In the genomic region with DNA sequence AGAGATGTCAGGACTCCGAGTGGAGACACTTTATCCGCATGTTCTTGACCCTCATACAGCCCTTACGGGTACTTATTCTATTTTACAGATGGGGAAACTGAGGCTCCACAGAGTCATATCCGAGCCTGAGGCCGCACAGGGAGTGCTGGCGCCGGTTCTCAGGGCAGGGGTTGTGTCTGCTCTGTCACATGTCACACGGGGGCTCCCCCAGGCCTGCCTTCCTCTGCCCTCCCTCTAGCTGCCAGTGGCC, we compare ENCODE assay signal across 1 cellular context.
TF ChIP-seq lines count a peak whose summit lies in the region.

No MANE protein-coding gene starts in this region.

TF ChIP-seq in HepG2, 621 proteins besides CTCF, POLR2A, EP300 and RAD21 (continued from another document and continues in another):
- TF ChIP-seq CAMTA2 (CRISPR knock-in tag; IDR thresholded peaks at IDR 0.05; ENCODE audit: borderline replicate concordance): no peak
- no peak for TF ChIP-seq SSRP1 (CRISPR knock-in tag; IDR thresholded peaks at IDR 0.05)
- 0 out of 2 replicates have a peak, but pooled peaks have one; percentile 2 for TF ChIP-seq ZNF746 (CRISPR knock-in tag; IDR thresholded peaks at IDR 0.05)
- no peak for TF ChIP-seq ZKSCAN5 (CRISPR knock-in tag; IDR thresholded peaks at IDR 0.05)
- TF ChIP-seq LCORL (IDR thresholded peaks at IDR 0.05): no peak
- no peak for TF ChIP-seq LCORL (CRISPR knock-in tag; IDR thresholded peaks at IDR 0.05)
- no peak for TF ChIP-seq HNRNPUL1 (IDR thresholded peaks at IDR 0.05; ENCODE audit: low read depth, low read length)
- no peak for TF ChIP-seq ZBTB8A (CRISPR knock-in tag; IDR thresholded peaks at IDR 0.05; ENCODE audit: borderline replicate concordance, low read depth)
- TF ChIP-seq, protein P1, sequence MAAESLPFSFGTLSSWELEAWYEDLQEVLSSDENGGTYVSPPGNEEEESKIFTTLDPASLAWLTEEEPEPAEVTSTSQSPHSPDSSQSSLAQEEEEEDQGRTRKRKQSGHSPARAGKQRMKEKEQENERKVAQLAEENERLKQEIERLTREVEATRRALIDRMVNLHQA (CRISPR knock-in tag; IDR thresholded peaks at IDR 0.05): no peak
- TF ChIP-seq CREM (IDR thresholded peaks at IDR 0.05): no peak
- TF ChIP-seq CREM (CRISPR knock-in tag; IDR thresholded peaks at IDR 0.05): no peak
- TF ChIP-seq, protein P2, sequence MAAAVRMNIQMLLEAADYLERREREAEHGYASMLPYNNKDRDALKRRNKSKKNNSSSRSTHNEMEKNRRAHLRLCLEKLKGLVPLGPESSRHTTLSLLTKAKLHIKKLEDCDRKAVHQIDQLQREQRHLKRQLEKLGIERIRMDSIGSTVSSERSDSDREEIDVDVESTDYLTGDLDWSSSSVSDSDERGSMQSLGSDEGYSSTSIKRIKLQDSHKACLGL (CRISPR knock-in tag; IDR thresholded peaks at IDR 0.05): no peak
- no peak for TF ChIP-seq ADNP (CRISPR knock-in tag; IDR thresholded peaks at IDR 0.05)
- no peak for TF ChIP-seq XRCC5 (optimal IDR thresholded peaks at IDR 0.05; ENCODE audit: low read length)
- TF ChIP-seq, protein P3, sequence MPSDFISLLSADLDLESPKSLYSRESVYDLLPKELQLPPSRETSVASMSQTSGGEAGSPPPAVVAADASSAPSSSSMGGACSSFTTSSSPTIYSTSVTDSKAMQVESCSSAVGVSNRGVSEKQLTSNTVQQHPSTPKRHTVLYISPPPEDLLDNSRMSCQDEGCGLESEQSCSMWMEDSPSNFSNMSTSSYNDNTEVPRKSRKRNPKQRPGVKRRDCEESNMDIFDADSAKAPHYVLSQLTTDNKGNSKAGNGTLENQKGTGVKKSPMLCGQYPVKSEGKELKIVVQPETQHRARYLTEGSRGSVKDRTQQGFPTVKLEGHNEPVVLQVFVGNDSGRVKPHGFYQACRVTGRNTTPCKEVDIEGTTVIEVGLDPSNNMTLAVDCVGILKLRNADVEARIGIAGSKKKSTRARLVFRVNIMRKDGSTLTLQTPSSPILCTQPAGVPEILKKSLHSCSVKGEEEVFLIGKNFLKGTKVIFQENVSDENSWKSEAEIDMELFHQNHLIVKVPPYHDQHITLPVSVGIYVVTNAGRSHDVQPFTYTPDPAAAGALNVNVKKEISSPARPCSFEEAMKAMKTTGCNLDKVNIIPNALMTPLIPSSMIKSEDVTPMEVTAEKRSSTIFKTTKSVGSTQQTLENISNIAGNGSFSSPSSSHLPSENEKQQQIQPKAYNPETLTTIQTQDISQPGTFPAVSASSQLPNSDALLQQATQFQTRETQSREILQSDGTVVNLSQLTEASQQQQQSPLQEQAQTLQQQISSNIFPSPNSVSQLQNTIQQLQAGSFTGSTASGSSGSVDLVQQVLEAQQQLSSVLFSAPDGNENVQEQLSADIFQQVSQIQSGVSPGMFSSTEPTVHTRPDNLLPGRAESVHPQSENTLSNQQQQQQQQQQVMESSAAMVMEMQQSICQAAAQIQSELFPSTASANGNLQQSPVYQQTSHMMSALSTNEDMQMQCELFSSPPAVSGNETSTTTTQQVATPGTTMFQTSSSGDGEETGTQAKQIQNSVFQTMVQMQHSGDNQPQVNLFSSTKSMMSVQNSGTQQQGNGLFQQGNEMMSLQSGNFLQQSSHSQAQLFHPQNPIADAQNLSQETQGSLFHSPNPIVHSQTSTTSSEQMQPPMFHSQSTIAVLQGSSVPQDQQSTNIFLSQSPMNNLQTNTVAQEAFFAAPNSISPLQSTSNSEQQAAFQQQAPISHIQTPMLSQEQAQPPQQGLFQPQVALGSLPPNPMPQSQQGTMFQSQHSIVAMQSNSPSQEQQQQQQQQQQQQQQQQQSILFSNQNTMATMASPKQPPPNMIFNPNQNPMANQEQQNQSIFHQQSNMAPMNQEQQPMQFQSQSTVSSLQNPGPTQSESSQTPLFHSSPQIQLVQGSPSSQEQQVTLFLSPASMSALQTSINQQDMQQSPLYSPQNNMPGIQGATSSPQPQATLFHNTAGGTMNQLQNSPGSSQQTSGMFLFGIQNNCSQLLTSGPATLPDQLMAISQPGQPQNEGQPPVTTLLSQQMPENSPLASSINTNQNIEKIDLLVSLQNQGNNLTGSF (CRISPR knock-in tag; IDR thresholded peaks at IDR 0.05): no peak
- no peak for TF ChIP-seq EHMT2 (IDR thresholded peaks at IDR 0.05; ENCODE audit: borderline replicate concordance, low read depth, low read length)
- TF ChIP-seq MAF1 (CRISPR knock-in tag; IDR thresholded peaks at IDR 0.05; ENCODE audit: borderline replicate concordance): no peak
- TF ChIP-seq FOXK2 (IDR thresholded peaks at IDR 0.05): no peak
- no peak for TF ChIP-seq ZNF441 (CRISPR knock-in tag; IDR thresholded peaks at IDR 0.05; ENCODE audit: borderline replicate concordance)
- TF ChIP-seq ZNF383 (CRISPR knock-in tag; IDR thresholded peaks at IDR 0.05; ENCODE audit: borderline replicate concordance): 0 out of 2 replicates have a peak, but pooled peaks have one; percentile 35
- TF ChIP-seq, protein P4, sequence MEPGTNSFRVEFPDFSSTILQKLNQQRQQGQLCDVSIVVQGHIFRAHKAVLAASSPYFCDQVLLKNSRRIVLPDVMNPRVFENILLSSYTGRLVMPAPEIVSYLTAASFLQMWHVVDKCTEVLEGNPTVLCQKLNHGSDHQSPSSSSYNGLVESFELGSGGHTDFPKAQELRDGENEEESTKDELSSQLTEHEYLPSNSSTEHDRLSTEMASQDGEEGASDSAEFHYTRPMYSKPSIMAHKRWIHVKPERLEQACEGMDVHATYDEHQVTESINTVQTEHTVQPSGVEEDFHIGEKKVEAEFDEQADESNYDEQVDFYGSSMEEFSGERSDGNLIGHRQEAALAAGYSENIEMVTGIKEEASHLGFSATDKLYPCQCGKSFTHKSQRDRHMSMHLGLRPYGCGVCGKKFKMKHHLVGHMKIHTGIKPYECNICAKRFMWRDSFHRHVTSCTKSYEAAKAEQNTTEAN (CRISPR knock-in tag; conservative IDR thresholded peaks at IDR 0.05): no peak
- TF ChIP-seq NBN (conservative IDR thresholded peaks at IDR 0.05): no peak
- TF ChIP-seq, protein P5, sequence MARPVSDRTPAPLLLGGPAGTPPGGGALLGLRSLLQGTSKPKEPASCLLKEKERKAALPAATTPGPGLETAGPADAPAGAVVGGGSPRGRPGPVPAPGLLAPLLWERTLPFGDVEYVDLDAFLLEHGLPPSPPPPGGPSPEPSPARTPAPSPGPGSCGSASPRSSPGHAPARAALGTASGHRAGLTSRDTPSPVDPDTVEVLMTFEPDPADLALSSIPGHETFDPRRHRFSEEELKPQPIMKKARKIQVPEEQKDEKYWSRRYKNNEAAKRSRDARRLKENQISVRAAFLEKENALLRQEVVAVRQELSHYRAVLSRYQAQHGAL (CRISPR knock-in tag; IDR thresholded peaks at IDR 0.05; ENCODE audit: not compliant biosample characterization): no peak
- TF ChIP-seq ZBTB3 (CRISPR knock-in tag; IDR thresholded peaks at IDR 0.05; ENCODE audit: borderline replicate concordance, low read depth): no peak
- TF ChIP-seq GATAD1 (CRISPR knock-in tag; IDR thresholded peaks at IDR 0.05): no peak; the same call in 1 of the 2 replicates
- no peak for TF ChIP-seq MAZ (IDR thresholded peaks at IDR 0.05; ENCODE audit: borderline replicate concordance, low read depth, low read length)
- TF ChIP-seq MAZ (CRISPR knock-in tag; IDR thresholded peaks at IDR 0.05; ENCODE audit: low read depth): peak; percentile 9; the same call in 1 of the 2 replicates
- no peak; the same call in 1 of the 2 replicates for TF ChIP-seq DMAP1 (CRISPR knock-in tag; IDR thresholded peaks at IDR 0.05)
- no peak for TF ChIP-seq ZNF3 (CRISPR knock-in tag; IDR thresholded peaks at IDR 0.05)
- TF ChIP-seq, protein P6, sequence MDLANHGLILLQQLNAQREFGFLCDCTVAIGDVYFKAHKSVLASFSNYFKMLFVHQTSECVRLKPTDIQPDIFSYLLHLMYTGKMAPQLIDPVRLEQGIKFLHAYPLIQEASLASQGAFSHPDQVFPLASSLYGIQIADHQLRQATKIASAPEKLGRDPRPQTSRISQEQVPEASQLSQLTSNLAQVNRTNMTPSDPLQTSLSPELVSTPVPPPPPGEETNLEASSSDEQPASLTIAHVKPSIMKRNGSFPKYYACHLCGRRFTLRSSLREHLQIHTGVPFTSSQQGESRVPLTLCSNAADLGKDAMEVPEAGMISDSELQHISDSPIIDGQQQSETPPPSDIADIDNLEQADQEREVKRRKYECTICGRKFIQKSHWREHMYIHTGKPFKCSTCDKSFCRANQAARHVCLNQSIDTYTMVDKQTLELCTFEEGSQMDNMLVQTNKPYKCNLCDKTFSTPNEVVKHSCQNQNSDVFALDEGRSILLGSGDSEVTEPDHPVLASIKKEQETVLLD (CRISPR knock-in tag; IDR thresholded peaks at IDR 0.05; ENCODE audit: low read depth): no peak
- TF ChIP-seq RXRA (CRISPR knock-in tag; IDR thresholded peaks at IDR 0.05): no peak
- 0 out of 2 replicates have a peak, but pooled peaks have one; percentile 58 for TF ChIP-seq PRMT3 (CRISPR knock-in tag; IDR thresholded peaks at IDR 0.05; ENCODE audit: borderline replicate concordance, low read depth)
- TF ChIP-seq, protein P7, sequence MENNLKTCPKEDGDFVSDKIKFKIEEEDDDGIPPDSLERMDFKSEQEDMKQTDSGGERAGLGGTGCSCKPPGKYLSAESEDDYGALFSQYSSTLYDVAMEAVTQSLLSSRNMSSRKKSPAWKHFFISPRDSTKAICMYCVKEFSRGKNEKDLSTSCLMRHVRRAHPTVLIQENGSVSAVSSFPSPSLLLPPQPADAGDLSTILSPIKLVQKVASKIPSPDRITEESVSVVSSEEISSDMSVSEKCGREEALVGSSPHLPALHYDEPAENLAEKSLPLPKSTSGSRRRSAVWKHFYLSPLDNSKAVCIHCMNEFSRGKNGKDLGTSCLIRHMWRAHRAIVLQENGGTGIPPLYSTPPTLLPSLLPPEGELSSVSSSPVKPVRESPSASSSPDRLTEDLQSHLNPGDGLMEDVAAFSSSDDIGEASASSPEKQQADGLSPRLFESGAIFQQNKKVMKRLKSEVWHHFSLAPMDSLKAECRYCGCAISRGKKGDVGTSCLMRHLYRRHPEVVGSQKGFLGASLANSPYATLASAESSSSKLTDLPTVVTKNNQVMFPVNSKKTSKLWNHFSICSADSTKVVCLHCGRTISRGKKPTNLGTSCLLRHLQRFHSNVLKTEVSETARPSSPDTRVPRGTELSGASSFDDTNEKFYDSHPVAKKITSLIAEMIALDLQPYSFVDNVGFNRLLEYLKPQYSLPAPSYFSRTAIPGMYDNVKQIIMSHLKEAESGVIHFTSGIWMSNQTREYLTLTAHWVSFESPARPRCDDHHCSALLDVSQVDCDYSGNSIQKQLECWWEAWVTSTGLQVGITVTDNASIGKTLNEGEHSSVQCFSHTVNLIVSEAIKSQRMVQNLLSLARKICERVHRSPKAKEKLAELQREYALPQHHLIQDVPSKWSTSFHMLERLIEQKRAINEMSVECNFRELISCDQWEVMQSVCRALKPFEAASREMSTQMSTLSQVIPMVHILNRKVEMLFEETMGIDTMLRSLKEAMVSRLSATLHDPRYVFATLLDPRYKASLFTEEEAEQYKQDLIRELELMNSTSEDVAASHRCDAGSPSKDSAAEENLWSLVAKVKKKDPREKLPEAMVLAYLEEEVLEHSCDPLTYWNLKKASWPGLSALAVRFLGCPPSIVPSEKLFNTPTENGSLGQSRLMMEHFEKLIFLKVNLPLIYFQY (CRISPR knock-in tag; IDR thresholded peaks at IDR 0.05; ENCODE audit: borderline replicate concordance): 0 out of 2 replicates have a peak, but pooled peaks have one; percentile 5
- no peak for TF ChIP-seq ZNF563 (CRISPR knock-in tag; IDR thresholded peaks at IDR 0.05)
- TF ChIP-seq THYN1 (CRISPR knock-in tag; IDR thresholded peaks at IDR 0.05; ENCODE audit: borderline replicate concordance, low read depth): no peak
- TF ChIP-seq ZNF207 (IDR thresholded peaks at IDR 0.05; ENCODE audit: borderline replicate concordance): no peak
- TF ChIP-seq, protein P8, sequence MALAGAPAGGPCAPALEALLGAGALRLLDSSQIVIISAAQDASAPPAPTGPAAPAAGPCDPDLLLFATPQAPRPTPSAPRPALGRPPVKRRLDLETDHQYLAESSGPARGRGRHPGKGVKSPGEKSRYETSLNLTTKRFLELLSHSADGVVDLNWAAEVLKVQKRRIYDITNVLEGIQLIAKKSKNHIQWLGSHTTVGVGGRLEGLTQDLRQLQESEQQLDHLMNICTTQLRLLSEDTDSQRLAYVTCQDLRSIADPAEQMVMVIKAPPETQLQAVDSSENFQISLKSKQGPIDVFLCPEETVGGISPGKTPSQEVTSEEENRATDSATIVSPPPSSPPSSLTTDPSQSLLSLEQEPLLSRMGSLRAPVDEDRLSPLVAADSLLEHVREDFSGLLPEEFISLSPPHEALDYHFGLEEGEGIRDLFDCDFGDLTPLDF (CRISPR knock-in tag; IDR thresholded peaks at IDR 0.05): no peak
- peak; percentile 63; the same call in 1 of the 2 replicates for TF ChIP-seq ZNF547 (CRISPR knock-in tag; IDR thresholded peaks at IDR 0.05)
- TF ChIP-seq, protein P9, sequence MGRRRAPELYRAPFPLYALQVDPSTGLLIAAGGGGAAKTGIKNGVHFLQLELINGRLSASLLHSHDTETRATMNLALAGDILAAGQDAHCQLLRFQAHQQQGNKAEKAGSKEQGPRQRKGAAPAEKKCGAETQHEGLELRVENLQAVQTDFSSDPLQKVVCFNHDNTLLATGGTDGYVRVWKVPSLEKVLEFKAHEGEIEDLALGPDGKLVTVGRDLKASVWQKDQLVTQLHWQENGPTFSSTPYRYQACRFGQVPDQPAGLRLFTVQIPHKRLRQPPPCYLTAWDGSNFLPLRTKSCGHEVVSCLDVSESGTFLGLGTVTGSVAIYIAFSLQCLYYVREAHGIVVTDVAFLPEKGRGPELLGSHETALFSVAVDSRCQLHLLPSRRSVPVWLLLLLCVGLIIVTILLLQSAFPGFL (CRISPR knock-in tag; IDR thresholded peaks at IDR 0.05): no peak
- TF ChIP-seq, protein P10, sequence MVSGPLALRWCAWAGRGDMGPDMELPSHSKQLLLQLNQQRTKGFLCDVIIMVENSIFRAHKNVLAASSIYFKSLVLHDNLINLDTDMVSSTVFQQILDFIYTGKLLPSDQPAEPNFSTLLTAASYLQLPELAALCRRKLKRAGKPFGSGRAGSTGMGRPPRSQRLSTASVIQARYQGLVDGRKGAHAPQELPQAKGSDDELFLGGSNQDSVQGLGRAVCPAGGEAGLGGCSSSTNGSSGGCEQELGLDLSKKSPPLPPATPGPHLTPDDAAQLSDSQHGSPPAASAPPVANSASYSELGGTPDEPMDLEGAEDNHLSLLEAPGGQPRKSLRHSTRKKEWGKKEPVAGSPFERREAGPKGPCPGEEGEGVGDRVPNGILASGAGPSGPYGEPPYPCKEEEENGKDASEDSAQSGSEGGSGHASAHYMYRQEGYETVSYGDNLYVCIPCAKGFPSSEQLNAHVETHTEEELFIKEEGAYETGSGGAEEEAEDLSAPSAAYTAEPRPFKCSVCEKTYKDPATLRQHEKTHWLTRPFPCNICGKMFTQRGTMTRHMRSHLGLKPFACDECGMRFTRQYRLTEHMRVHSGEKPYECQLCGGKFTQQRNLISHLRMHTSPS (CRISPR knock-in tag; IDR thresholded peaks at IDR 0.05; ENCODE audit: low read depth): no peak
- TF ChIP-seq ZNF260 (CRISPR knock-in tag; IDR thresholded peaks at IDR 0.05; ENCODE audit: borderline replicate concordance, low read depth): no peak
- TF ChIP-seq ZNF230 (CRISPR knock-in tag; IDR thresholded peaks at IDR 0.05): no peak
- TF ChIP-seq ETV6 (CRISPR knock-in tag; conservative IDR thresholded peaks at IDR 0.05): no peak
- no peak for TF ChIP-seq NR2F6 (IDR thresholded peaks at IDR 0.05)
- TF ChIP-seq NR2F6 (CRISPR knock-in tag; IDR thresholded peaks at IDR 0.05): no peak
